1 cellular context compared by ENCODE assay signal in genomic region chr3:194130807-194131589, GRCh38.
TF ChIP-seq lines count a peak whose summit lies in the region.

No MANE protein-coding gene starts in this region.

TF ChIP-seq in HepG2, 621 proteins besides CTCF, POLR2A, EP300 and RAD21 (continued from another document and continues in another):
- TF ChIP-seq TFDP1 (CRISPR knock-in tag; IDR thresholded peaks at IDR 0.05; ENCODE audit: borderline replicate concordance) (peak; percentile 22; the same call in 1 of the 2 replicates), MYNN (CRISPR knock-in tag; IDR thresholded peaks at IDR 0.05; ENCODE audit: low read depth) (no peak), ZNF83 (CRISPR knock-in tag; IDR thresholded peaks at IDR 0.05; ENCODE audit: borderline replicate concordance) (no peak), ARNT (IDR thresholded peaks at IDR 0.05) (no peak), TBX3 (IDR thresholded peaks at IDR 0.05; ENCODE audit: borderline replicate concordance) (peak; percentile 29; the same call in 1 of the 2 replicates), ZNF260 (CRISPR knock-in tag; IDR thresholded peaks at IDR 0.05; ENCODE audit: borderline replicate concordance, low read depth) (no peak), ZNF331 (CRISPR knock-in tag; IDR thresholded peaks at IDR 0.05) (no peak), GATAD1 (CRISPR knock-in tag; IDR thresholded peaks at IDR 0.05) (0 out of 2 replicates have a peak, but pooled peaks have one; percentile 21), NCOA2 (CRISPR knock-in tag; IDR thresholded peaks at IDR 0.05) (peak; percentile 84), HOXA5 (CRISPR knock-in tag; IDR thresholded peaks at IDR 0.05) (peak; percentile 35; the same call in 1 of the 2 replicates), ZNF468 (CRISPR knock-in tag; IDR thresholded peaks at IDR 0.05) (no peak), MEF2D (CRISPR knock-in tag; IDR thresholded peaks at IDR 0.05) (0 out of 2 replicates have a peak, but pooled peaks have one; percentile 49), SP5 (CRISPR knock-in tag; IDR thresholded peaks at IDR 0.05; ENCODE audit: borderline replicate concordance, low read depth) (peak; percentile 96), ZNF431 (CRISPR knock-in tag; IDR thresholded peaks at IDR 0.05; ENCODE audit: borderline replicate concordance, low read depth) (no peak), MAF1 (CRISPR knock-in tag; IDR thresholded peaks at IDR 0.05; ENCODE audit: borderline replicate concordance) (no peak), HIVEP1 (CRISPR knock-in tag; IDR thresholded peaks at IDR 0.05) (0 out of 2 replicates have a peak, but pooled peaks have one; percentile 16), ZNF597 (CRISPR knock-in tag; IDR thresholded peaks at IDR 0.05) (no peak), ZNF44 (CRISPR knock-in tag; IDR thresholded peaks at IDR 0.05) (no peak), TAF1 (CRISPR knock-in tag; IDR thresholded peaks at IDR 0.05) (peak; percentile 39; the same call in 1 of the 2 replicates), NR2C2 (CRISPR knock-in tag; IDR thresholded peaks at IDR 0.05; ENCODE audit: borderline replicate concordance) (peak; percentile 60; the same call in 1 of the 2 replicates), POGZ (CRISPR knock-in tag; IDR thresholded peaks at IDR 0.05) (no peak), MYC (CRISPR knock-in tag; IDR thresholded peaks at IDR 0.05; ENCODE audit: borderline replicate concordance) (no peak), ZBTB3 (CRISPR knock-in tag; IDR thresholded peaks at IDR 0.05; ENCODE audit: borderline replicate concordance, low read depth) (no peak), ZNF547 (CRISPR knock-in tag; IDR thresholded peaks at IDR 0.05) (no peak), NKX3-1 (CRISPR knock-in tag; IDR thresholded peaks at IDR 0.05) (no peak), ZZZ3 (CRISPR knock-in tag; IDR thresholded peaks at IDR 0.05; ENCODE audit: borderline replicate concordance) (no peak), HNF1A (IDR thresholded peaks at IDR 0.05; ENCODE audit: low read depth) (peak; percentile 66), HNF1A (CRISPR knock-in tag; IDR thresholded peaks at IDR 0.05; ENCODE audit: borderline replicate concordance) (peak; percentile 80; the same call in 1 of the 2 replicates), FLYWCH1 (CRISPR knock-in tag; IDR thresholded peaks at IDR 0.05) (no peak), PHB2 (IDR thresholded peaks at IDR 0.05; ENCODE audit: partially characterized antibody) (no peak), ZNF749 (CRISPR knock-in tag; IDR thresholded peaks at IDR 0.05; ENCODE audit: borderline replicate concordance) (0 out of 2 replicates have a peak, but pooled peaks have one; percentile 33), DBP (CRISPR knock-in tag; IDR thresholded peaks at IDR 0.05; ENCODE audit: not compliant biosample characterization) (no peak), ZNF768 (CRISPR knock-in tag; IDR thresholded peaks at IDR 0.05) (peak; percentile 45; the same call in 1 of the 2 replicates), SRY (CRISPR knock-in tag; IDR thresholded peaks at IDR 0.05) (no peak), MED1 (CRISPR knock-in tag; IDR thresholded peaks at IDR 0.05) (peak; percentile 71), ZNF75D (CRISPR knock-in tag; IDR thresholded peaks at IDR 0.05; ENCODE audit: borderline replicate concordance) (no peak), ZNF704 (CRISPR knock-in tag; IDR thresholded peaks at IDR 0.05; ENCODE audit: borderline replicate concordance) (peak; percentile 56; the same call in 1 of the 2 replicates), ZNF644 (CRISPR knock-in tag; IDR thresholded peaks at IDR 0.05; ENCODE audit: low read depth) (peak; percentile 49; the same call in 1 of the 2 replicates), ZNF512B (CRISPR knock-in tag; IDR thresholded peaks at IDR 0.05; ENCODE audit: borderline replicate concordance) (0 out of 2 replicates have a peak, but pooled peaks have one; percentile 83), MIER2 (CRISPR knock-in tag; IDR thresholded peaks at IDR 0.05) (0 out of 2 replicates have a peak, but pooled peaks have one; percentile 23), HMG20A (CRISPR knock-in tag; IDR thresholded peaks at IDR 0.05; ENCODE audit: borderline replicate concordance) (peak; percentile 74; the same call in 1 of the 2 replicates), KLF16 (CRISPR knock-in tag; IDR thresholded peaks at IDR 0.05) (0 out of 4 replicates have a peak, but pooled peaks of 1 of the 2 experiments have one; percentile 34), MBNL3 (CRISPR knock-in tag; conservative IDR thresholded peaks at IDR 0.05) (no peak), THAP9 (CRISPR knock-in tag; IDR thresholded peaks at IDR 0.05; ENCODE audit: borderline replicate concordance) (no peak), ZNF747 (CRISPR knock-in tag; IDR thresholded peaks at IDR 0.05; ENCODE audit: borderline replicate concordance) (no peak; the same call in 1 of the 2 replicates), SRSF4 (IDR thresholded peaks at IDR 0.05; ENCODE audit: low read depth, low read length, poor library complexity, severe bottlenecking) (no peak), ZC3H13 (CRISPR knock-in tag; IDR thresholded peaks at IDR 0.05) (no peak), ZFP91 (CRISPR knock-in tag; IDR thresholded peaks at IDR 0.05; ENCODE audit: borderline replicate concordance) (peak; percentile 75; the same call in 1 of the 2 replicates), LCORL (IDR thresholded peaks at IDR 0.05) (no peak), LCORL (CRISPR knock-in tag; IDR thresholded peaks at IDR 0.05) (peak; percentile 80)
